9 cellular contexts compared by ENCODE assay signal in genomic region chr10:79316671-79317431, GRCh38. TPM values are rescaled to one million over a fixed set of nuclear protein-coding genes. Genes with fewer than 3 reads are reported as not detected.
DNase-seq lines count a peak whose midpoint lies in the region; ATAC-seq and TF ChIP-seq lines count a peak whose summit lies in the region.
"Had no signal": no experiment of that assay in that cellular context is flagged by ENCODE, and none has a peak within 500 bp of the region (broad histone marks: within the 10 kb centered on the region; RNA-seq: fewer than 3 reads in every experiment).

No MANE protein-coding gene starts in this region.

- H3K4me3 Mint-ChIP-seq in Caco-2 (ENCODE audit: unreplicated experiment), result no peak overlapping the region

- TF ChIP-seq CTCF in Caco-2 (IDR thresholded peaks at IDR 0.05; ENCODE audit: insufficient read depth in 1 of 2, low read depth in 1 of 2, low read length in 1 of 2, severe bottlenecking in 1 of 2, unreplicated experiment in 1 of 2), result no peak

- H3K4me1 Mint-ChIP-seq in Caco-2 (ENCODE audit: low read depth, unreplicated experiment), result no peaks in the 10 kb centered on the region

- ATAC-seq in GM19025 (IDR thresholded peaks at IDR 0.05; ENCODE audit: low read depth, unreplicated experiment) (peak; percentile 67), HG03095 (IDR thresholded peaks at IDR 0.05; ENCODE audit: unreplicated experiment) (peak; percentile 54)

- H3K9me3 Mint-ChIP-seq in Caco-2 (ENCODE audit: unreplicated experiment), result no peaks in the 10 kb centered on the region

- H3K27me3 ChIP-seq in Caco-2 (replicated peaks; ENCODE audit: control insufficient read depth, insufficient read depth, low read length) (no peaks in the 10 kb centered on the region), SJCRH30 (no peaks in the 10 kb centered on the region)

- no peaks in the 10 kb centered on the region for H3K9me3 ChIP-seq in Caco-2
- H3K9me3 ChIP-seq in SJCRH30 (replicated peaks), result no peaks in the 10 kb centered on the region

- H3K36me3 ChIP-seq in Caco-2 (ENCODE audit: control insufficient read depth, insufficient read depth, low read length) (peaks cover 4% of the 10 kb centered on the region), SJCRH30 (peaks cover 9% of the 10 kb centered on the region; the same call in 1 of the 2 replicates)

- intact Hi-C loops in Caco-2 (cut with micrococcal nuclease; ENCODE audit: unreplicated experiment), result no loop called here

- no peak overlapping the region for H3K4me3 ChIP-seq in Caco-2 (ENCODE audit: low read depth, low read length)
- H3K4me3 ChIP-seq in SJCRH30, result no peak overlapping the region
- H3K4me3 ChIP-seq: lung had no signal

- peak overlapping the region; percentile 77 for H3K27ac ChIP-seq in SJCRH30

- DNase-seq in Caco-2 (no peak), SJCRH30 (peak in 1 of 2 experiments; percentile 38), germinal center (ENCODE audit: low spot score) (peak; percentile 52), HUDEP-2 (lab: John Stamatoyannopoulos, UW; ENCODE audit: unreplicated experiment in 76 of 76) (no peak), DMS153 (lab: John Stamatoyannopoulos, UW) (no peak), NCI-H187 (lab: John Stamatoyannopoulos, UW) (no peak)

- H3K4me1 ChIP-seq in Caco-2 (no peaks in the 10 kb centered on the region), SJCRH30 (peaks cover 63% of the 10 kb centered on the region)

- POLR2A ChIA-PET in Caco-2 (lab: Charles Lee), result no interaction called here

- H3K36me3 Mint-ChIP-seq in Caco-2 (ENCODE audit: insufficient read depth, unreplicated experiment), result peaks cover 46% of the 10 kb centered on the region

- peak overlapping the region; percentile 16 for H3K27ac Mint-ChIP-seq in Caco-2 (ENCODE audit: unreplicated experiment)

- CTCF ChIA-PET in Caco-2 (lab: Charles Lee), result no interaction called here

- BruUV-seq in Caco-2 (replicated peaks; lab: Mats Ljungman, UMichigan), result no TSS peak

- H3K27me3 Mint-ChIP-seq in Caco-2 (ENCODE audit: insufficient read depth, unreplicated experiment), result no peaks in the 10 kb centered on the region

RNA-seq across cellular contexts. Expression of gene PPIF, which starts 30.4 kb away (rescaled TPM):
- total RNA-seq in Caco-2 (2022), result 116 and 133 TPM in 2 replicates
- total RNA-seq in SJCRH30 (2014; rRNA removed; shearing (Covaris generic)), result 98.8 and 103 TPM in 2 replicates
